In the genomic region with DNA sequence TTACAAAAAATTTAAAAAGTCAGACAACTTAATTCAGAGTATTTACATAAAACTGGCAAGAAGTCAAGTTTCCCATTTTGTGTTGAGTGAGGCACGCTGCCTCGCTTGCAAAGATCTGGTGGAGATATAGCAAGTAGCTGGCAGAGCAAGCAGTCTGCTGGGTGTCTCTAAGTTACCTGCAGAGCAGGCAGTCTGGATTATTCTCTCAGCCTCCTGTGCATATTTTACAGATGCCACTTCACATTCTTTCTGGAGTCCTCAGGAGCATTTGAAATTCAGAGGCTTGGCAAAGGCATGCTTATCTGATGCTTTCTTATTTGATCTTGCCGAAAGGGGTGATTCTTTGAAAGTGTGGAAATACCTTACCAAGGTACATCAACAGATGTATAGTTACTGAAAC, we compare ENCODE assay signal across 19 cellular contexts.
"Had no signal": no experiment of that assay in that cellular context is flagged by ENCODE, and none has a peak within 500 bp of the region (broad histone marks: within the 10 kb centered on the region; RNA-seq: fewer than 3 reads in every experiment).

No MANE protein-coding gene starts in this region.

- H3K36me3 ChIP-seq: brain microvascular endothelial cell, neural progenitor cell, pancreas, uterus had no signal

- H3K4me2 ChIP-seq: neural progenitor cell had no signal

- H3K4me3 ChIP-seq: neural progenitor cell, pancreas, uterus had no signal

- H3K27me3 ChIP-seq: brain microvascular endothelial cell, neural progenitor cell, pancreas, uterus had no signal

- H3K9me3 ChIP-seq: pancreas, uterus had no signal

- H3K27me3 Mint-ChIP-seq: activated CD4-positive, alpha-beta memory T cell treated with anti-CD3 and anti-CD28 coated beads, Interleukin-2, amount 10 ng/mL, durations not matched to agents 7 days and 5 days; activated CD4-positive, alpha-beta T cell treated with anti-CD3 and anti-CD28 coated beads for 36 hours; activated naive CD8-positive, alpha-beta T cell; dendritic cell treated with granulocyte-macrophage colony-stimulating factor and Interleukin-4, amounts not matched to agents 40 ng/mL and 50 ng/mL, for 4 days; effector memory CD8-positive, alpha-beta T cell; stimulated activated naive CD8-positive, alpha-beta T cell treated with anti-CD3 and anti-CD28 coated beads, Interleukin-15, Interleukin-2, amounts not matched to agents 100 ng/mL and 50 ng/mL, for 24 hours had no signal

- H3K36me3 Mint-ChIP-seq: activated naive CD8-positive, alpha-beta T cell; neural progenitor cell had no signal

- H3K4me1 Mint-ChIP-seq: activated CD4-positive, alpha-beta memory T cell treated with anti-CD3 and anti-CD28 coated beads, Interleukin-2, amount 10 ng/mL, durations not matched to agents 7 days and 5 days; activated CD4-positive, alpha-beta T cell treated with anti-CD3 and anti-CD28 coated beads for 36 hours had no signal

- DNase-seq: activated CD4-positive, alpha-beta memory T cell treated with anti-CD3 and anti-CD28 coated beads, Interleukin-2, amount 10 ng/mL, durations not matched to agents 7 days and 5 days; activated CD4-positive, alpha-beta T cell treated with anti-CD3 and anti-CD28 coated beads for 36 hours; activated gamma-delta T cell; activated T-cell treated with anti-CD3 and anti-CD28 coated beads, Interleukin-2, amount 50 U/mL, for 48 hours; amygdala; brain microvascular endothelial cell; cerebellar nuclear complex; effector memory CD8-positive, alpha-beta T cell; hippocampal formation; left ventricle myocardium superior; pancreas; stimulated activated CD4-positive, alpha-beta T cell treated with anti-CD3 and anti-CD28 coated beads, Interleukin-15, amount 100 ng/mL, for 24 hours; stimulated activated CD4-positive, alpha-beta T cell treated with anti-CD3 and anti-CD28 coated beads, Interleukin-4, amount 100 ng/mL, for 24 hours; T-helper 2 cell; uterus had no signal

- H3K4me3 Mint-ChIP-seq: activated CD4-positive, alpha-beta memory T cell treated with anti-CD3 and anti-CD28 coated beads, Interleukin-2, amount 10 ng/mL, durations not matched to agents 7 days and 5 days; activated CD4-positive, alpha-beta T cell treated with anti-CD3 and anti-CD28 coated beads for 36 hours; activated naive CD8-positive, alpha-beta T cell; dendritic cell treated with granulocyte-macrophage colony-stimulating factor and Interleukin-4, amounts not matched to agents 40 ng/mL and 50 ng/mL, for 4 days; effector memory CD8-positive, alpha-beta T cell; neural progenitor cell; stimulated activated naive CD8-positive, alpha-beta T cell treated with anti-CD3 and anti-CD28 coated beads, Interleukin-15, Interleukin-2, amounts not matched to agents 100 ng/mL and 50 ng/mL, for 24 hours had no signal

- ATAC-seq: activated CD4-positive, alpha-beta T cell treated with anti-CD3 and anti-CD28 coated beads for 36 hours; effector memory CD8-positive, alpha-beta T cell; left ventricle myocardium superior; pancreas had no signal

- H3K9me3 Mint-ChIP-seq: neural progenitor cell had no signal

- H3K4me1 ChIP-seq: neural progenitor cell, pancreas, uterus had no signal

- H2AFZ ChIP-seq: neural progenitor cell had no signal

- H3K27ac Mint-ChIP-seq: activated CD4-positive, alpha-beta memory T cell treated with anti-CD3 and anti-CD28 coated beads, Interleukin-2, amount 10 ng/mL, durations not matched to agents 7 days and 5 days; activated CD4-positive, alpha-beta T cell treated with anti-CD3 and anti-CD28 coated beads for 36 hours; activated naive CD8-positive, alpha-beta T cell; dendritic cell treated with granulocyte-macrophage colony-stimulating factor and Interleukin-4, amounts not matched to agents 40 ng/mL and 50 ng/mL, for 4 days; effector memory CD8-positive, alpha-beta T cell; neural progenitor cell; stimulated activated naive CD8-positive, alpha-beta T cell treated with anti-CD3 and anti-CD28 coated beads, Interleukin-15, Interleukin-2, amounts not matched to agents 100 ng/mL and 50 ng/mL, for 24 hours had no signal

- H3K27ac ChIP-seq: brain microvascular endothelial cell, neural progenitor cell, pancreas, uterus had no signal
